Comparison of ENCODE assay signal across 24 cellular contexts in genomic region chr6:56407883-56408282, GRCh38.
"Had no signal": no experiment of that assay in that cellular context is flagged by ENCODE, and none has a peak within 500 bp of the region (broad histone marks: within the 10 kb centered on the region; RNA-seq: fewer than 3 reads in every experiment).

No MANE protein-coding gene starts in this region.

- H3K4me3 ChIP-seq: colonic mucosa, coronary artery, dorsolateral prefrontal cortex, esophagus muscularis mucosa, esophagus squamous epithelium, gastrocnemius medialis, gastroesophageal sphincter, heart left ventricle, heart right ventricle had no signal

- ATAC-seq: effector memory CD8-positive, alpha-beta T cell; esophagus mucosa; foreskin keratinocyte; gastrocnemius medialis; gastroesophageal sphincter; heart left ventricle; heart right ventricle had no signal

- H3K9me3 ChIP-seq: colonic mucosa, esophagus muscularis mucosa, esophagus squamous epithelium, gastrocnemius medialis, gastroesophageal sphincter, heart left ventricle, heart right ventricle had no signal

- H3K4me1 ChIP-seq: colonic mucosa, esophagus squamous epithelium, foreskin keratinocyte, gastrocnemius medialis had no signal

- DNase-seq: colonic mucosa; cortex of kidney; dermis blood vessel endothelial cell; dorsolateral prefrontal cortex; effector CD4-positive, alpha-beta T cell; effector CD8-positive, alpha-beta T cell; effector memory CD4-positive, alpha-beta T cell; effector memory CD8-positive, alpha-beta T cell; endodermal cell; erythroblast; esophagus squamous epithelium; foreskin fibroblast; foreskin keratinocyte; foreskin melanocyte; gastrocnemius medialis; glutamatergic neuron; head of caudate nucleus; heart left ventricle; heart right ventricle had no signal

- H3K27ac ChIP-seq: colonic mucosa, coronary artery, dorsolateral prefrontal cortex, epithelial cell of prostate, esophagus muscularis mucosa, esophagus squamous epithelium, foreskin keratinocyte, gastrocnemius medialis, gastroesophageal sphincter, heart left ventricle, heart right ventricle had no signal

- H3K36me3 ChIP-seq: colonic mucosa, esophagus muscularis mucosa, esophagus squamous epithelium, gastrocnemius medialis, gastroesophageal sphincter, heart left ventricle, heart right ventricle had no signal

- H3K27me3 ChIP-seq: colonic mucosa, dorsolateral prefrontal cortex, esophagus muscularis mucosa, esophagus squamous epithelium, foreskin keratinocyte, gastrocnemius medialis, gastroesophageal sphincter, heart left ventricle, heart right ventricle had no signal
